In genomic region chr19:8320564-8321066, GRCh38 we compare ENCODE assay signal across 8 cellular contexts. TPM values are rescaled to one million over a fixed set of nuclear protein-coding genes. Genes with fewer than 3 reads are reported as not detected.
DNase-seq lines count a peak whose midpoint lies in the region; ATAC-seq, FAIRE-seq and TF ChIP-seq lines count a peak whose summit lies in the region.

No MANE protein-coding gene starts in this region.

- H3K27me3 ChIP-seq in IMR-90 (ENCODE audit: control insufficient read depth, insufficient read depth, low read length) (no peaks in the 10 kb centered on the region), ascending aorta (no peaks in the 10 kb centered on the region), keratinocyte (ENCODE audit: control insufficient read depth, extremely low read depth, insufficient read depth, low read length) (no peaks in the 10 kb centered on the region), subcutaneous abdominal adipose tissue (ENCODE audit: control insufficient read depth in 5 of 5, insufficient read depth in 4 of 5, low read length in 5 of 5) (no peaks in the 10 kb centered on the region)

- H3K36me3 Mint-ChIP-seq in activated CD4-positive, alpha-beta T cell treated with anti-CD3 and anti-CD28 coated beads for 36 hours (ENCODE audit: low read depth), result peaks cover 37% of the 10 kb centered on the region

- peak overlapping the region; percentile 79 for H4K91ac ChIP-seq in IMR-90 (ENCODE audit: insufficient read depth, low read depth, low read length)

- H3K23ac ChIP-seq in IMR-90 (ENCODE audit: low read depth, low read length), result peak overlapping the region; percentile 63

- H4K8ac ChIP-seq in IMR-90 (ENCODE audit: low read depth in 2 of 2, low read length in 2 of 2), result peak overlapping the region; percentile 81 to 94

- H2AK5ac ChIP-seq in IMR-90 (ENCODE audit: low read depth, low read length), result peak overlapping the region; percentile 38

- no peak overlapping the region for H2BK120ac ChIP-seq in IMR-90 (ENCODE audit: low read depth, low read length)

- no peak overlapping the region; the same call in 1 of the 2 replicates for H3K18ac ChIP-seq in IMR-90 (ENCODE audit: low read depth, low read length)

- peaks cover 39% of the 10 kb centered on the region for H3K79me2 ChIP-seq in keratinocyte (ENCODE audit: control insufficient read depth, insufficient read depth, low read length)

- intact Hi-C loops in activated CD4-positive, alpha-beta T cell treated with anti-CD3 and anti-CD28 coated beads for 36 hours (cut with DNase I, micrococcal nuclease), result loop anchor here (1.0 to 5.0 kb wide), 12 partner anchors 12 to 378 kb away; partner anchors contain the start of genes CD320 (in 2 of the 2), RAB11B (in 2 of the 2), TIMM44 (in 2 of the 2) and CERS4 (in 1 of the 2)
- intact Hi-C loops in IMR-90 (cut with micrococcal nuclease) (no loop called here), ascending aorta (cut with DNase I) (loop anchor here (1.0 to 10.0 kb wide), 4 partner anchors 12 to 316 kb away; partner anchors contain the start of genes CD320 and ELAVL1)

- TF ChIP-seq RAD21 in IMR-90 (IDR thresholded peaks at IDR 0.05; ENCODE audit: low read length), result no peak

- H3K9me3 ChIP-seq in IMR-90 (ENCODE audit: control insufficient read depth, insufficient read depth, low read length) (no peaks in the 10 kb centered on the region), ascending aorta (no peaks in the 10 kb centered on the region), keratinocyte (ENCODE audit: control insufficient read depth, low read depth, low read length) (no peaks in the 10 kb centered on the region), subcutaneous abdominal adipose tissue (ENCODE audit: control insufficient read depth in 5 of 5, low read length in 5 of 5) (no peaks in the 10 kb centered on the region)

- peak overlapping the region; percentile 76 for H4K5ac ChIP-seq in IMR-90 (ENCODE audit: low read depth, low read length)

- peak; percentile 3 for ATAC-seq in activated CD4-positive, alpha-beta T cell treated with anti-CD3 and anti-CD28 coated beads for 36 hours
- ATAC-seq in IMR-90 (ENCODE audit: low read depth), result peak; percentile 8

- TF ChIP-seq CTCF in IMR-90 (conservative IDR thresholded peaks at IDR 0.05; ENCODE audit: low read depth, low read length) (no peak), ascending aorta (IDR thresholded peaks at IDR 0.05) (no peak), keratinocyte (optimal IDR thresholded peaks at IDR 0.05 in 1 of 3, IDR thresholded peaks at IDR 0.05 in 1 of 3, conservative IDR thresholded peaks at IDR 0.05 in 1 of 3; ENCODE audit: extremely low read depth in 1 of 3, insufficient read depth in 2 of 3, low read length in 3 of 3) (no peak)

- H3K4me2 ChIP-seq in IMR-90 (ENCODE audit: low read depth, low read length) (peak overlapping the region; percentile 98), keratinocyte (ENCODE audit: control insufficient read depth, extremely low read depth, insufficient read depth, low read depth, low read length) (peak overlapping the region; percentile 86)

- H2AFZ ChIP-seq in IMR-90 (replicated peaks; ENCODE audit: low read length, poor library complexity) (peak overlapping the region; percentile 93), keratinocyte (ENCODE audit: control insufficient read depth, low read length) (peak overlapping the region; percentile 77)

- H2BK20ac ChIP-seq in IMR-90 (ENCODE audit: low read depth, low read length), result no peak overlapping the region

- FAIRE-seq in keratinocyte (lab: Jason Lieb, UNC), result no peak

- peak overlapping the region; percentile 86 for H3K14ac ChIP-seq in IMR-90 (replicated peaks; ENCODE audit: low read depth, low read length)

- H3K4me1 Mint-ChIP-seq in activated CD4-positive, alpha-beta T cell treated with anti-CD3 and anti-CD28 coated beads for 36 hours, result peaks cover 22% of the 10 kb centered on the region

- CTCF ChIA-PET in activated CD4-positive, alpha-beta T cell treated with anti-CD3 and anti-CD28 coated beads for 36 hours (lab: Charles Lee), result interaction anchor here (0.7 to 4.0 kb wide), 4 partner anchors 10 to 146 kb away, joined by 3 to 14 read pairs (median 4); partner anchors contain the start of gene CD320
- CTCF ChIA-PET in IMR-90 (lab: Yijun Ruan, JAX) (no interaction called here), HEK293T (lab: Yijun Ruan, JAX) (no interaction called here)

- peak overlapping the region; percentile 97 for H3K27ac Mint-ChIP-seq in activated CD4-positive, alpha-beta T cell treated with anti-CD3 and anti-CD28 coated beads for 36 hours

- TF ChIP-seq POLR2A in IMR-90 (IDR thresholded peaks at IDR 0.05; ENCODE audit: low read depth, low read length), result no peak

- H3K9me1 ChIP-seq in IMR-90 (ENCODE audit: insufficient read depth, low read length) (peaks cover 8% of the 10 kb centered on the region; the same call in 1 of the 2 replicates), keratinocyte (ENCODE audit: control insufficient read depth, extremely low read depth, insufficient read depth, low read length) (no peaks in the 10 kb centered on the region)

- H3K36me3 ChIP-seq in IMR-90 (ENCODE audit: control insufficient read depth, insufficient read depth, low read length) (peaks cover 19% of the 10 kb centered on the region), ascending aorta (peaks cover 18 to 34% of the 10 kb centered on the region in 2 donors), keratinocyte (ENCODE audit: control insufficient read depth in 2 of 2, extremely low read depth in 1 of 2, insufficient read depth in 2 of 2, low read length in 2 of 2) (peaks cover 10 to 25% of the 10 kb centered on the region in 2 experiments), subcutaneous abdominal adipose tissue (ENCODE audit: control insufficient read depth in 5 of 5, insufficient read depth in 5 of 5, low read length in 5 of 5) (peaks cover 0 to 36% (median 31%) of the 10 kb centered on the region in 5 donors)

- BruUV-seq in IMR-90 (replicated peaks; lab: Mats Ljungman, UMichigan), result TSS peak; percentile 67

- peak overlapping the region; percentile 90 for H3K9ac ChIP-seq in IMR-90 (ENCODE audit: low read depth, low read length)
- H3K9ac ChIP-seq in keratinocyte (ENCODE audit: control insufficient read depth, extremely low read depth, insufficient read depth, low read length), result peak overlapping the region; percentile 99
- H3K9ac ChIP-seq in subcutaneous abdominal adipose tissue (ENCODE audit: low read length in 5 of 5), result peak overlapping the region; percentile 92 to 99 (median 98)

- peak overlapping the region; percentile 94 for H2AK9ac ChIP-seq in IMR-90 (replicated peaks; ENCODE audit: low read depth, low read length, poor library complexity)

- H2BK15ac ChIP-seq in IMR-90 (ENCODE audit: low read depth, low read length), result no peak overlapping the region

- peak overlapping the region; percentile 72 for H2BK5ac ChIP-seq in IMR-90 (ENCODE audit: low read depth, low read length, poor library complexity, severe bottlenecking)

- POLR2A ChIA-PET in activated CD4-positive, alpha-beta T cell treated with anti-CD3 and anti-CD28 coated beads for 36 hours (lab: Charles Lee), result no interaction called here
- POLR2A ChIA-PET in IMR-90 (lab: Charles Lee; ENCODE audit: unreplicated experiment) (interaction anchor here (0.6 kb wide), 1 partner anchor 213 kb away, joined by 6 read pairs; no protein-coding TSS in a partner anchor), HEK293T (lab: Yijun Ruan, JAX) (interaction anchor here (0.5 to 4.2 kb wide), 7 partner anchors 14 to 377 kb away, joined by 3 to 30 read pairs (median 4); partner anchors contain the start of gene TIMM44)

- H3K27me3 Mint-ChIP-seq in activated CD4-positive, alpha-beta T cell treated with anti-CD3 and anti-CD28 coated beads for 36 hours, result no peaks in the 10 kb centered on the region

- 2% methylated on average over 13 of the region's 16 CpGs; no CpG with 5 or more reads in 1 of the 2 experiments for WGBS in IMR-90 (ENCODE audit: extremely low coverage in 2 of 2, insufficient read length in 1 of 2), 2 experiments

- H4K20me1 ChIP-seq in IMR-90 (ENCODE audit: insufficient read depth, low read length) (peaks cover 31% of the 10 kb centered on the region), keratinocyte (ENCODE audit: control insufficient read depth, extremely low read depth, insufficient read depth, low read length) (peaks cover 10% of the 10 kb centered on the region)

- H3K4me3 Mint-ChIP-seq in activated CD4-positive, alpha-beta T cell treated with anti-CD3 and anti-CD28 coated beads for 36 hours, result peak overlapping the region; percentile 97

- H3K9me3 Mint-ChIP-seq in activated CD4-positive, alpha-beta T cell treated with anti-CD3 and anti-CD28 coated beads for 36 hours (ENCODE audit: low read depth), result no peaks in the 10 kb centered on the region

- in situ Hi-C loops in IMR-90 (cut with MboI; ENCODE audit: low sequenced_read_pairs), result loop anchor here (5.0 kb wide), 1 partner anchor 257 kb away; the partner anchor contains the start of gene MYO1F

- peak overlapping the region; percentile 85 for H3K4ac ChIP-seq in IMR-90 (ENCODE audit: low read depth, low read length)

- dilution Hi-C loops in IMR-90 (cut with HindIII; ENCODE audit: low sequenced_read_pairs, unreplicated experiment), result no loop called here
- dilution Hi-C loops in keratinocyte (cut with MboI; ENCODE audit: extremely low pct_ligation_motif_present, low sequenced_read_pairs), result no loop called here

- peak overlapping the region; percentile 57 for H3K56ac ChIP-seq in IMR-90 (ENCODE audit: extremely low read depth, insufficient read depth, low read length)

- H3K79me1 ChIP-seq in IMR-90 (ENCODE audit: low read depth in 1 of 2, low read length in 2 of 2), result peaks cover 29 to 58% of the 10 kb centered on the region in 2 experiments

- H3K4me3 ChIP-seq in IMR-90 (ENCODE audit: insufficient read depth, low read depth, low read length), result peak overlapping the region; percentile 82
- peak overlapping the region; percentile 64 to 97 for H3K4me3 ChIP-seq in ascending aorta
- peak overlapping the region; percentile 83 to 97 (median 90) for H3K4me3 ChIP-seq in keratinocyte (ENCODE audit: control insufficient read depth in 2 of 3, extremely low read depth in 1 of 3, insufficient read depth in 2 of 3, low read depth in 1 of 3, low read length in 3 of 3)
- peak overlapping the region; percentile 82 to 99 (median 97) for H3K4me3 ChIP-seq in subcutaneous abdominal adipose tissue (ENCODE audit: low read depth in 1 of 5, low read length in 5 of 5)

- H3K4me1 ChIP-seq in IMR-90 (ENCODE audit: control insufficient read depth, insufficient read depth, low read length) (peaks cover 9% of the 10 kb centered on the region), ascending aorta (peaks cover 12 to 22% of the 10 kb centered on the region in 2 donors), keratinocyte (ENCODE audit: control insufficient read depth, extremely low read depth, insufficient read depth, low read length) (peaks cover 16% of the 10 kb centered on the region), subcutaneous abdominal adipose tissue (ENCODE audit: control insufficient read depth in 5 of 5, insufficient read depth in 5 of 5, low read length in 5 of 5) (peaks cover 7 to 51% (median 39%) of the 10 kb centered on the region in 5 donors)

- H3K27ac ChIP-seq in IMR-90 (ENCODE audit: insufficient read depth, low read length) (peak overlapping the region; percentile 86), ascending aorta (peak overlapping the region; percentile 80 to 90), keratinocyte (ENCODE audit: control insufficient read depth, insufficient read depth, low read length) (peak overlapping the region; percentile 84), subcutaneous abdominal adipose tissue (ENCODE audit: low read depth, low read length) (peak overlapping the region; percentile 89)

- peak; percentile 52 for DNase-seq in activated CD4-positive, alpha-beta T cell treated with anti-CD3 and anti-CD28 coated beads for 36 hours
- no peak for DNase-seq in activated CD4-positive, alpha-beta T cell treated with anti-CD3 and anti-CD28 coated beads for 4 hours
- DNase-seq in IMR-90 (no peak), ascending aorta (ENCODE audit: low spot score in 2 of 2) (no peak), keratinocyte (ENCODE audit: low read depth, low spot score) (no peak), NCI-H1436 (lab: John Stamatoyannopoulos, UW) (no peak), HEK293T (ENCODE audit: extremely low spot score) (no peak)

RNA-seq across cellular contexts. Expression of gene NDUFA7, which starts 0.6 kb away (rescaled TPM):
- 100 to 1,000 TPM in 1 of 2 experiments, 10 to 100 TPM in 1; 90.9 to 112 TPM for total RNA-seq in activated CD4-positive, alpha-beta T cell treated with anti-CD3 and anti-CD28 coated beads for 36 hours
- total RNA-seq in IMR-90 (2012; rRNA removed), result 15.8 and 20.6 TPM in 2 replicates
- polyA plus RNA-seq in IMR-90 (2012; rRNA removed), result 50.7 and 67.9 TPM in 2 replicates
- 89.2 and 152 TPM in 2 replicates for polyA plus RNA-seq in IMR-90 (2012; cell fraction: cytosol; rRNA removed)
- 43.7 and 86.3 TPM in 2 replicates for polyA plus RNA-seq in IMR-90 (2012; cell fraction: nucleus; rRNA removed; ENCODE audit: low replicate concordance)
- 11.8 TPM for total RNA-seq in ascending aorta
- polyA plus RNA-seq in keratinocyte, result 46.7 to 115 TPM (median 59.2 TPM) in 3 replicates
- 58.6 TPM for polyA plus RNA-seq in keratinocyte (2011; ENCODE audit: low read depth)
- polyA plus RNA-seq in keratinocyte (2011; cell fraction: cytosol; rRNA removed), result 42.1 and 64.0 TPM in 2 replicates
- 30.3 and 44.0 TPM in 2 replicates for polyA plus RNA-seq in keratinocyte (2011; cell fraction: nucleus; rRNA removed)
- 83.6 and 149 TPM in 2 replicates for polyA plus RNA-seq in keratinocyte (2012; ENCODE audit: low replicate concordance)
- polyA minus RNA-seq in keratinocyte, result 48.5 to 132 TPM (median 79.5 TPM) in 3 replicates
- polyA minus RNA-seq in keratinocyte (2011; cell fraction: cytosol; rRNA and poly(A)+ RNA removed), result 104 TPM
- polyA minus RNA-seq in keratinocyte (2011; cell fraction: nucleus; rRNA and poly(A)+ RNA removed), result 10.7 and 12.5 TPM in 2 replicates

RNA-seq across cellular contexts. Expression of gene RPS28, which starts 0.7 kb away (rescaled TPM):
- total RNA-seq in activated CD4-positive, alpha-beta T cell treated with anti-CD3 and anti-CD28 coated beads for 36 hours, result 1,000 to 10,000 TPM; 1,994 to 2,316 TPM
- total RNA-seq in IMR-90 (2012; rRNA removed), result 104 and 143 TPM in 2 replicates
- 643 and 742 TPM in 2 replicates for polyA plus RNA-seq in IMR-90 (2012; rRNA removed)
- 708 and 845 TPM in 2 replicates for polyA plus RNA-seq in IMR-90 (2012; cell fraction: cytosol; rRNA removed)
- 193 and 240 TPM in 2 replicates for polyA plus RNA-seq in IMR-90 (2012; cell fraction: nucleus; rRNA removed; ENCODE audit: low replicate concordance)
- total RNA-seq in ascending aorta, result 393 TPM
- 430 to 1,004 TPM (median 960 TPM) in 3 replicates for polyA plus RNA-seq in keratinocyte
- polyA plus RNA-seq in keratinocyte (2011; ENCODE audit: low read depth), result 75.0 TPM
- polyA plus RNA-seq in keratinocyte (2011; cell fraction: cytosol; rRNA removed), result 717 and 850 TPM in 2 replicates
- polyA plus RNA-seq in keratinocyte (2011; cell fraction: nucleus; rRNA removed), result 223 and 243 TPM in 2 replicates
- polyA plus RNA-seq in keratinocyte (2012; ENCODE audit: low replicate concordance), result 1,795 and 2,911 TPM in 2 replicates
- polyA minus RNA-seq in keratinocyte, result 218 to 385 TPM (median 355 TPM) in 3 replicates
- polyA minus RNA-seq in keratinocyte (2011; cell fraction: cytosol; rRNA and poly(A)+ RNA removed), result 423 TPM
- 79.0 and 83.0 TPM in 2 replicates for polyA minus RNA-seq in keratinocyte (2011; cell fraction: nucleus; rRNA and poly(A)+ RNA removed)

RNA-seq across cellular contexts. Expression of gene CD320, which starts 12.5 kb away (rescaled TPM):
- 10 to 100 TPM; 39.9 to 41.4 TPM for total RNA-seq in activated CD4-positive, alpha-beta T cell treated with anti-CD3 and anti-CD28 coated beads for 36 hours
- total RNA-seq in IMR-90 (2012; rRNA removed) (13.3 and 15.8 TPM in 2 replicates), ascending aorta (263 TPM)
- polyA plus RNA-seq in IMR-90 (2012; rRNA removed) (78.5 and 101 TPM in 2 replicates), keratinocyte (14.1 to 18.3 TPM (median 15.4 TPM) in 3 replicates)
- 154 and 169 TPM in 2 replicates for polyA plus RNA-seq in IMR-90 (2012; cell fraction: cytosol; rRNA removed)
- 36.8 and 84.4 TPM in 2 replicates for polyA plus RNA-seq in IMR-90 (2012; cell fraction: nucleus; rRNA removed; ENCODE audit: low replicate concordance)
- polyA plus RNA-seq in keratinocyte (2011; ENCODE audit: low read depth), result 3.8 TPM
- polyA plus RNA-seq in keratinocyte (2011; cell fraction: cytosol; rRNA removed), result 9.3 and 20.9 TPM in 2 replicates
- polyA plus RNA-seq in keratinocyte (2011; cell fraction: nucleus; rRNA removed), result 11.8 and 18.1 TPM in 2 replicates
- 5.2 and 24.3 TPM in 2 replicates for polyA plus RNA-seq in keratinocyte (2012; ENCODE audit: low replicate concordance)
- 3.6 to 14.5 TPM (median 5.7 TPM) in 3 replicates for polyA minus RNA-seq in keratinocyte
- polyA minus RNA-seq in keratinocyte (2011; cell fraction: cytosol; rRNA and poly(A)+ RNA removed), result 23.8 TPM
- 4.3 and 7.7 TPM in 2 replicates for polyA minus RNA-seq in keratinocyte (2011; cell fraction: nucleus; rRNA and poly(A)+ RNA removed)

RNA-seq across cellular contexts. Expression of gene KANK3, which starts 22.4 kb away (rescaled TPM):
- 1 to 10 TPM in 1 of 2 experiments, under 1 TPM in 1; 0.98 to 1.1 TPM for total RNA-seq in activated CD4-positive, alpha-beta T cell treated with anti-CD3 and anti-CD28 coated beads for 36 hours
- total RNA-seq in IMR-90 (2012; rRNA removed) (not detected in 2 replicates), ascending aorta (47.4 TPM)
- polyA plus RNA-seq in IMR-90 (2012; rRNA removed) (0.04 and 0.07 TPM in 2 replicates), keratinocyte (0.15 to 0.27 TPM (median 0.16 TPM) in 3 replicates)
- 0.05 and 0.08 TPM in 2 replicates for polyA plus RNA-seq in IMR-90 (2012; cell fraction: cytosol; rRNA removed)
- polyA plus RNA-seq in IMR-90 (2012; cell fraction: nucleus; rRNA removed; ENCODE audit: low replicate concordance), result 0.18 and 0.84 TPM in 2 replicates
- 0.14 TPM for polyA plus RNA-seq in keratinocyte (2011; ENCODE audit: low read depth)
- polyA plus RNA-seq in keratinocyte (2011; cell fraction: cytosol; rRNA removed), result 0.13 TPM in 1 of 2 replicates, not detected in the other
- 0.37 and 0.38 TPM in 2 replicates for polyA plus RNA-seq in keratinocyte (2011; cell fraction: nucleus; rRNA removed)
- polyA plus RNA-seq in keratinocyte (2012; ENCODE audit: low replicate concordance), result 0.13 and 0.48 TPM in 2 replicates
- 0.07 to 0.10 TPM in 2 of 3 replicates, not detected in the other for polyA minus RNA-seq in keratinocyte
- not detected for polyA minus RNA-seq in keratinocyte (2011; cell fraction: cytosol; rRNA and poly(A)+ RNA removed)
- polyA minus RNA-seq in keratinocyte (2011; cell fraction: nucleus; rRNA and poly(A)+ RNA removed), result not detected in 2 replicates

RNA-seq across cellular contexts. Expression of gene ANGPTL4, which starts 43.3 kb away (rescaled TPM):
- total RNA-seq in activated CD4-positive, alpha-beta T cell treated with anti-CD3 and anti-CD28 coated beads for 36 hours, result 1 to 10 TPM; 7.4 to 7.9 TPM
- total RNA-seq in IMR-90 (2012; rRNA removed) (1.4 and 1.9 TPM in 2 replicates), ascending aorta (161 TPM)
- polyA plus RNA-seq in IMR-90 (2012; rRNA removed) (19.1 and 21.5 TPM in 2 replicates), keratinocyte (102 to 143 TPM (median 112 TPM) in 3 replicates)
- polyA plus RNA-seq in IMR-90 (2012; cell fraction: cytosol; rRNA removed), result 14.3 and 20.8 TPM in 2 replicates
- 31.8 and 52.0 TPM in 2 replicates for polyA plus RNA-seq in IMR-90 (2012; cell fraction: nucleus; rRNA removed; ENCODE audit: low replicate concordance)
- polyA plus RNA-seq in keratinocyte (2011; ENCODE audit: low read depth), result 42.6 TPM
- polyA plus RNA-seq in keratinocyte (2011; cell fraction: cytosol; rRNA removed), result 20.5 and 50.0 TPM in 2 replicates
- polyA plus RNA-seq in keratinocyte (2011; cell fraction: nucleus; rRNA removed), result 301 and 381 TPM in 2 replicates
- polyA plus RNA-seq in keratinocyte (2012; ENCODE audit: low replicate concordance), result 40.6 and 139 TPM in 2 replicates
- polyA minus RNA-seq in keratinocyte, result 28.6 to 76.7 TPM (median 39.9 TPM) in 3 replicates
- 118 TPM for polyA minus RNA-seq in keratinocyte (2011; cell fraction: cytosol; rRNA and poly(A)+ RNA removed)
- polyA minus RNA-seq in keratinocyte (2011; cell fraction: nucleus; rRNA and poly(A)+ RNA removed), result 224 and 291 TPM in 2 replicates
